Comparison of ENCODE assay signal across 1 cellular context in the genomic region with DNA sequence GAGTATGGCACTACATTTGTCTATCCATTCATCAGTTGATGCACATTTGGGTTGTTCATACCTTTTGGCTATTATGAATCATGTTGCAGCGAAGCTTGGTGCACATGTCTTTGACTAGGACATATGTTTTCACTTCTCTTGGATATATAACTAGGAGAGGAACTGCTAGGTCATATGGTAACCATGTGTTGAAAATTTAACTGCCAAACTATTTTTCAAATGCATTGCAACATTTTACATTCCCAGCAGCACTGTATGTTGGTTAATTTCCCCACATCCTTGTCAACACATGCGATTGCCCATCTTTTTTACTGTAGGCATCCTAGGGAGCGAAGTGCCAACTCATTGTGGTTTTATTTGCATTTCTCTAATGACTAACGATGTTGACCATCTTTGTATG.
TF ChIP-seq lines count a peak whose summit lies in the region.

No MANE protein-coding gene starts in this region.

TF ChIP-seq in K562, 482 proteins besides CTCF, POLR2A, EP300 and RAD21 (continued from another document):
- TF ChIP-seq, protein P1, sequence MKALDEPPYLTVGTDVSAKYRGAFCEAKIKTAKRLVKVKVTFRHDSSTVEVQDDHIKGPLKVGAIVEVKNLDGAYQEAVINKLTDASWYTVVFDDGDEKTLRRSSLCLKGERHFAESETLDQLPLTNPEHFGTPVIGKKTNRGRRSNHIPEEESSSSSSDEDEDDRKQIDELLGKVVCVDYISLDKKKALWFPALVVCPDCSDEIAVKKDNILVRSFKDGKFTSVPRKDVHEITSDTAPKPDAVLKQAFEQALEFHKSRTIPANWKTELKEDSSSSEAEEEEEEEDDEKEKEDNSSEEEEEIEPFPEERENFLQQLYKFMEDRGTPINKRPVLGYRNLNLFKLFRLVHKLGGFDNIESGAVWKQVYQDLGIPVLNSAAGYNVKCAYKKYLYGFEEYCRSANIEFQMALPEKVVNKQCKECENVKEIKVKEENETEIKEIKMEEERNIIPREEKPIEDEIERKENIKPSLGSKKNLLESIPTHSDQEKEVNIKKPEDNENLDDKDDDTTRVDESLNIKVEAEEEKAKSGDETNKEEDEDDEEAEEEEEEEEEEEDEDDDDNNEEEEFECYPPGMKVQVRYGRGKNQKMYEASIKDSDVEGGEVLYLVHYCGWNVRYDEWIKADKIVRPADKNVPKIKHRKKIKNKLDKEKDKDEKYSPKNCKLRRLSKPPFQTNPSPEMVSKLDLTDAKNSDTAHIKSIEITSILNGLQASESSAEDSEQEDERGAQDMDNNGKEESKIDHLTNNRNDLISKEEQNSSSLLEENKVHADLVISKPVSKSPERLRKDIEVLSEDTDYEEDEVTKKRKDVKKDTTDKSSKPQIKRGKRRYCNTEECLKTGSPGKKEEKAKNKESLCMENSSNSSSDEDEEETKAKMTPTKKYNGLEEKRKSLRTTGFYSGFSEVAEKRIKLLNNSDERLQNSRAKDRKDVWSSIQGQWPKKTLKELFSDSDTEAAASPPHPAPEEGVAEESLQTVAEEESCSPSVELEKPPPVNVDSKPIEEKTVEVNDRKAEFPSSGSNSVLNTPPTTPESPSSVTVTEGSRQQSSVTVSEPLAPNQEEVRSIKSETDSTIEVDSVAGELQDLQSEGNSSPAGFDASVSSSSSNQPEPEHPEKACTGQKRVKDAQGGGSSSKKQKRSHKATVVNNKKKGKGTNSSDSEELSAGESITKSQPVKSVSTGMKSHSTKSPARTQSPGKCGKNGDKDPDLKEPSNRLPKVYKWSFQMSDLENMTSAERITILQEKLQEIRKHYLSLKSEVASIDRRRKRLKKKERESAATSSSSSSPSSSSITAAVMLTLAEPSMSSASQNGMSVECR (CRISPR knock-in tag; IDR thresholded peaks at IDR 0.05) = no peak
- TF ChIP-seq, protein P2, sequence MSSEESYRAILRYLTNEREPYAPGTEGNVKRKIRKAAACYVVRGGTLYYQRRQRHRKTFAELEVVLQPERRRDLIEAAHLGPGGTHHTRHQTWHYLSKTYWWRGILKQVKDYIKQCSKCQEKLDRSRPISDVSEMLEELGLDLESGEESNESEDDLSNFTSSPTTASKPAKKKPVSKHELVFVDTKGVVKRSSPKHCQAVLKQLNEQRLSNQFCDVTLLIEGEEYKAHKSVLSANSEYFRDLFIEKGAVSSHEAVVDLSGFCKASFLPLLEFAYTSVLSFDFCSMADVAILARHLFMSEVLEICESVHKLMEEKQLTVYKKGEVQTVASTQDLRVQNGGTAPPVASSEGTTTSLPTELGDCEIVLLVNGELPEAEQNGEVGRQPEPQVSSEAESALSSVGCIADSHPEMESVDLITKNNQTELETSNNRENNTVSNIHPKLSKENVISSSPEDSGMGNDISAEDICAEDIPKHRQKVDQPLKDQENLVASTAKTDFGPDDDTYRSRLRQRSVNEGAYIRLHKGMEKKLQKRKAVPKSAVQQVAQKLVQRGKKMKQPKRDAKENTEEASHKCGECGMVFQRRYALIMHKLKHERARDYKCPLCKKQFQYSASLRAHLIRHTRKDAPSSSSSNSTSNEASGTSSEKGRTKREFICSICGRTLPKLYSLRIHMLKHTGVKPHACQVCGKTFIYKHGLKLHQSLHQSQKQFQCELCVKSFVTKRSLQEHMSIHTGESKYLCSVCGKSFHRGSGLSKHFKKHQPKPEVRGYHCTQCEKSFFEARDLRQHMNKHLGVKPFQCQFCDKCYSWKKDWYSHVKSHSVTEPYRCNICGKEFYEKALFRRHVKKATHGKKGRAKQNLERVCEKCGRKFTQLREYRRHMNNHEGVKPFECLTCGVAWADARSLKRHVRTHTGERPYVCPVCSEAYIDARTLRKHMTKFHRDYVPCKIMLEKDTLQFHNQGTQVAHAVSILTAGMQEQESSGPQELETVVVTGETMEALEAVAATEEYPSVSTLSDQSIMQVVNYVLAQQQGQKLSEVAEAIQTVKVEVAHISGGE (CRISPR knock-in tag; IDR thresholded peaks at IDR 0.05) = no peak
- TF ChIP-seq MAFK (IDR thresholded peaks at IDR 0.05; ENCODE audit: low read length) = no peak
- TF ChIP-seq NFE2 (IDR thresholded peaks at IDR 0.05; ENCODE audit: low read depth) = 0 out of 2 replicates have a peak, but pooled peaks have one; percentile 14
- TF ChIP-seq, protein P3, sequence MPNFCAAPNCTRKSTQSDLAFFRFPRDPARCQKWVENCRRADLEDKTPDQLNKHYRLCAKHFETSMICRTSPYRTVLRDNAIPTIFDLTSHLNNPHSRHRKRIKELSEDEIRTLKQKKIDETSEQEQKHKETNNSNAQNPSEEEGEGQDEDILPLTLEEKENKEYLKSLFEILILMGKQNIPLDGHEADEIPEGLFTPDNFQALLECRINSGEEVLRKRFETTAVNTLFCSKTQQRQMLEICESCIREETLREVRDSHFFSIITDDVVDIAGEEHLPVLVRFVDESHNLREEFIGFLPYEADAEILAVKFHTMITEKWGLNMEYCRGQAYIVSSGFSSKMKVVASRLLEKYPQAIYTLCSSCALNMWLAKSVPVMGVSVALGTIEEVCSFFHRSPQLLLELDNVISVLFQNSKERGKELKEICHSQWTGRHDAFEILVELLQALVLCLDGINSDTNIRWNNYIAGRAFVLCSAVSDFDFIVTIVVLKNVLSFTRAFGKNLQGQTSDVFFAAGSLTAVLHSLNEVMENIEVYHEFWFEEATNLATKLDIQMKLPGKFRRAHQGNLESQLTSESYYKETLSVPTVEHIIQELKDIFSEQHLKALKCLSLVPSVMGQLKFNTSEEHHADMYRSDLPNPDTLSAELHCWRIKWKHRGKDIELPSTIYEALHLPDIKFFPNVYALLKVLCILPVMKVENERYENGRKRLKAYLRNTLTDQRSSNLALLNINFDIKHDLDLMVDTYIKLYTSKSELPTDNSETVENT (CRISPR knock-in tag; IDR thresholded peaks at IDR 0.05) = no peak
- TF ChIP-seq MAFG (tag; conservative IDR thresholded peaks at IDR 0.05) = 0 out of 2 replicates have a peak, but pooled peaks have one; percentile 14
